Comparison of ENCODE assay signal across 15 cellular contexts in the genomic region with DNA sequence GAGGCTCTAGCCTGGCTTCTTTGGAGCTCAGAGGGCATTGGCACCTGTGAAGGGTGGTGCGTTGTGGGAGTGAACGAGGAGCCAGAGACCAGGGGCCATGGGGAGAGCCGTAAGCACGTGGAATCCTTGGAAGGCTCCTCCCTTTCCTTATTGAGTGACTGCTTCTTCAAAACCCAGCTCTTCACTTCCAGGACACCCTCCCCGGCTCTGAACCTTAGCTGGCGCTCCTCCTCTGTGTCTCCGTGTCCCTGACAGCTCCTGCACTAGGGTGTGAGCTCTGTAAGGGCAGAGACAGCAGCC. TPM values are rescaled to one million over a fixed set of nuclear protein-coding genes. Genes with fewer than 3 reads are reported as not detected.
A peak's percentile ranks its signal among the peaks of the same experiment; 100 is the strongest.
DNase-seq lines count a peak whose midpoint lies in the region; ATAC-seq and TF ChIP-seq lines count a peak whose summit lies in the region.
"Had no signal": no experiment of that assay in that cellular context is flagged by ENCODE, and none has a peak within 500 bp of the region (broad histone marks: within the 10 kb centered on the region; RNA-seq: fewer than 3 reads in every experiment).

No MANE protein-coding gene starts in this region.

- H4K8ac ChIP-seq in neuronal stem cell (ENCODE audit: low read depth, low read length) = no peak overlapping the region

- H2AK5ac ChIP-seq in neuronal stem cell (ENCODE audit: low read depth, low read length) = no peak overlapping the region

- ATAC-seq in left cardiac atrium = no peak
- no peak for ATAC-seq in GM19397 (IDR thresholded peaks at IDR 0.05; ENCODE audit: unreplicated experiment)

- H2BK12ac ChIP-seq in neuronal stem cell (ENCODE audit: low read length) = no peak overlapping the region

- H3K4me3 ChIP-seq in left ventricle myocardium inferior = no peak overlapping the region
- H3K4me3 ChIP-seq in neuronal stem cell (ENCODE audit: low read length in 2 of 2) = no peak overlapping the region
- H3K4me3 ChIP-seq in vagina = no peak overlapping the region
- H3K4me3 ChIP-seq: body of pancreas, lower lobe of right lung, SJCRH30, transverse colon had no signal

- no peaks in the 10 kb centered on the region for H3K9me3 ChIP-seq in left ventricle myocardium inferior (replicated peaks)
- no peaks in the 10 kb centered on the region for H3K9me3 ChIP-seq in neuronal stem cell (replicated peaks in 1 of 2; ENCODE audit: control insufficient read depth in 2 of 2, insufficient read depth in 1 of 2, low read depth in 1 of 2, low read length in 2 of 2)
- no peaks in the 10 kb centered on the region for H3K9me3 ChIP-seq in vagina
- H3K9me3 ChIP-seq: body of pancreas, lower lobe of right lung, SJCRH30, transverse colon had no signal

- no peak overlapping the region for H2BK5ac ChIP-seq in neuronal stem cell (ENCODE audit: low read length)

- no peak overlapping the region for H2BK15ac ChIP-seq in neuronal stem cell (ENCODE audit: low read length)

- H2AFZ ChIP-seq in neuronal stem cell (ENCODE audit: low read length) = no peak overlapping the region

- no peak overlapping the region for H3K4ac ChIP-seq in neuronal stem cell (ENCODE audit: low read length)

- no peaks in the 10 kb centered on the region for H3K27me3 ChIP-seq in left ventricle myocardium inferior (ENCODE audit: low read depth)
- no peaks in the 10 kb centered on the region for H3K27me3 ChIP-seq in neuronal stem cell (ENCODE audit: control insufficient read depth in 3 of 3, insufficient read depth in 3 of 3, low read depth in 1 of 3, low read length in 3 of 3)
- no peaks in the 10 kb centered on the region for H3K27me3 ChIP-seq in vagina
- H3K27me3 ChIP-seq: body of pancreas, SJCRH30, transverse colon had no signal

- intact Hi-C loops in left ventricle myocardium inferior (cut with micrococcal nuclease) = loop anchor here (5.0 kb wide), 1 partner anchor 116 kb away; no protein-coding TSS in a partner anchor
- intact Hi-C loops in left cardiac atrium (cut with DNase I) = loop anchor here (5.0 kb wide), 3 partner anchors 46 to 116 kb away; no protein-coding TSS in a partner anchor
- intact Hi-C loops in vagina (cut with DNase I) = no loop called here

- DNase-seq in left ventricle myocardium inferior = no peak
- no peak for DNase-seq in left cardiac atrium
- no peak for DNase-seq in caudate nucleus (lab: John Stamatoyannopoulos, UW)
- DNase-seq in neuronal stem cell (ENCODE audit: low spot score) = no peak
- DNase-seq in vagina (ENCODE audit: extremely low spot score in 2 of 2) = no peak
- no peak for DNase-seq in hepatic stellate cell (ENCODE audit: low spot score)
- no peak for DNase-seq in NCI-H2107 (lab: John Stamatoyannopoulos, UW)
- DNase-seq: activated CD4-positive, alpha-beta T cell treated with anti-CD3 and anti-CD28 coated beads for 1 hour; GF-D8; lower lobe of right lung; NK-92 treated with Interleukin-12 subunit alpha and Interleukin-12 subunit beta, amount 100 ng/mL, for 24 hours had no signal

- no peak overlapping the region for H2BK120ac ChIP-seq in neuronal stem cell (ENCODE audit: low read depth, low read length)

- TF ChIP-seq POLR2A in vagina (IDR thresholded peaks at IDR 0.05) = no peak

- peaks cover 72% of the 10 kb centered on the region for H3K36me3 ChIP-seq in left ventricle myocardium inferior
- peaks cover 34 to 64% of the 10 kb centered on the region in 2 donors for H3K36me3 ChIP-seq in neuronal stem cell (replicated peaks in 1 of 2; ENCODE audit: control insufficient read depth in 2 of 2, insufficient read depth in 2 of 2, low read length in 2 of 2)
- H3K36me3 ChIP-seq in vagina = peaks cover 0 to 21% of the 10 kb centered on the region in 2 donors

- WGBS in neuronal stem cell (ENCODE audit: extremely low coverage in 2 of 2, insufficient read length in 2 of 2, insufficient replicate concordance in 1 of 2), 2 donors = no CpG with 5 or more reads among the region's 7 CpGs

- peaks cover 68% of the 10 kb centered on the region for H3K4me1 ChIP-seq in left ventricle myocardium inferior
- peaks cover under 1 to 5% of the 10 kb centered on the region in 2 donors for H3K4me1 ChIP-seq in neuronal stem cell (ENCODE audit: control insufficient read depth in 2 of 2, insufficient read depth in 1 of 2, low read depth in 1 of 2, low read length in 2 of 2)
- H3K4me1 ChIP-seq in vagina = peaks cover 17% of the 10 kb centered on the region

- no peak overlapping the region for H3K23ac ChIP-seq in neuronal stem cell (ENCODE audit: low read depth, low read length, poor library complexity)

- no peak overlapping the region for H3K18ac ChIP-seq in neuronal stem cell (ENCODE audit: low read length)

- no peak overlapping the region for H4K91ac ChIP-seq in neuronal stem cell (ENCODE audit: low read depth, low read length, poor library complexity)

- H3K4me2 ChIP-seq in neuronal stem cell (ENCODE audit: insufficient read depth, low read length, poor library complexity, severe bottlenecking) = no peak overlapping the region

- H3K79me1 ChIP-seq in neuronal stem cell (ENCODE audit: low read depth, low read length) = peaks cover 3% of the 10 kb centered on the region

- H3K27ac ChIP-seq in left ventricle myocardium inferior (replicated peaks) (peak overlapping the region; percentile 92), caudate nucleus (ENCODE audit: low read depth, low read length) (peak overlapping the region; percentile 82), neuronal stem cell (replicated peaks; ENCODE audit: low read length) (no peak overlapping the region), vagina (peak overlapping the region; percentile 23)
- H3K27ac ChIP-seq: lower lobe of right lung, SJCRH30 had no signal

- TF ChIP-seq CTCF in left ventricle myocardium inferior (IDR thresholded peaks at IDR 0.05; ENCODE audit: borderline replicate concordance) = no peak
- no peak for TF ChIP-seq CTCF in vagina (IDR thresholded peaks at IDR 0.05)

- peak overlapping the region; percentile 71 for H3K9ac ChIP-seq in neuronal stem cell (ENCODE audit: low read depth, low read length, poor library complexity)

- no peak overlapping the region for H3K14ac ChIP-seq in neuronal stem cell (ENCODE audit: low read length)

RNA-seq across cellular contexts. Expression of a gene that starts 26.3 kb away (rescaled TPM):
- total RNA-seq in left ventricle myocardium inferior (15.8 TPM), left cardiac atrium (10 to 100 TPM; 25.0 to 34.0 TPM), vagina (21.4 TPM)
- 16.8 TPM for polyA plus RNA-seq in neuronal stem cell (2013, experiment 1 of 2)
- 16.3 TPM for polyA plus RNA-seq in neuronal stem cell (2013, experiment 2 of 2)

RNA-seq across cellular contexts. Expression of a gene that starts 42.8 kb away (rescaled TPM):
- total RNA-seq in left ventricle myocardium inferior = 301 TPM
- 100 to 1,000 TPM; 165 to 217 TPM for total RNA-seq in left cardiac atrium
- 1.4 TPM for polyA plus RNA-seq in neuronal stem cell (2013, experiment 1 of 2)
- polyA plus RNA-seq in neuronal stem cell (2013, experiment 2 of 2) = 1.4 TPM
- 29.7 TPM for total RNA-seq in vagina

RNA-seq across cellular contexts. Expression of a gene that starts 49.1 kb away (rescaled TPM):
- total RNA-seq in left ventricle myocardium inferior (851 TPM), left cardiac atrium (100 to 1,000 TPM; 415 to 523 TPM), vagina (78.6 TPM)
- polyA plus RNA-seq in neuronal stem cell (2013, experiment 1 of 2) = 41.4 TPM
- 40.9 TPM for polyA plus RNA-seq in neuronal stem cell (2013, experiment 2 of 2)

RNA-seq across cellular contexts. Expression of a gene that starts 49.5 kb away (rescaled TPM):
- total RNA-seq in left ventricle myocardium inferior (23.9 TPM), left cardiac atrium (10 to 100 TPM; 22.8 to 28.1 TPM), vagina (35.4 TPM)
- 63.9 TPM for polyA plus RNA-seq in neuronal stem cell (2013, experiment 1 of 2)
- polyA plus RNA-seq in neuronal stem cell (2013, experiment 2 of 2) = 61.6 TPM
